ENCODE assay signal across 33 cellular contexts in the genomic region with DNA sequence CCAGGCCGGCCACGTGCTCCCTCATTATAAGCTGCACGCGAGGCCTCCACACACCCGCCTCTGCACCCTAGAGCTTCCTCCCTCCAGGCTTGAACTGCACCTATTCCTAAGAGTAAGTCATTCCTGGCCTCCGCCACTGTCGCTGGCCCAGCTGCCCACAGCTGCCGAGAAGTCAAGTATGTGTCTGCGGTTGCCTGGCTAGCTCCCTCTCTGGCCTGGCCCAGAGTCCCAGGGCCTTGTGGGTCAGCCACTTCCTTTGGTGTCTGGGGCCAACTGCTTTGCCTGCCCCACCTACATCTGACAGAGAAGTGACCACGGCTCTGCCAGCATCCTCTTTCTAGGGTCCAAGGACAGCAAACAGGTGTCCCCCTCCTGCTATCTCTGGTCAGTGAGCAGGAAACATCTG. TPM values are rescaled to one million over a fixed set of nuclear protein-coding genes. Genes with fewer than 3 reads are reported as not detected.
A peak's percentile ranks its signal among the peaks of the same experiment; 100 is the strongest.
DNase-seq lines count a peak whose midpoint lies in the region; ATAC-seq and TF ChIP-seq lines count a peak whose summit lies in the region.
"Had no signal": no experiment of that assay in that cellular context is flagged by ENCODE, and none has a peak within 500 bp of the region (broad histone marks: within the 10 kb centered on the region; RNA-seq: fewer than 3 reads in every experiment).

No MANE protein-coding gene starts in this region.

- intact Hi-C loops in natural killer cell (cut with micrococcal nuclease) = no loop called here

- no peaks in the 10 kb centered on the region for H3K9me2 ChIP-seq in GM23338 (ENCODE audit: insufficient read depth)

- H3K9ac ChIP-seq in duodenal mucosa (ENCODE audit: low read depth in 1 of 2, low read length in 2 of 2) = no peak overlapping the region
- H3K9ac ChIP-seq: BLaER1 treated with 17β-estradiol and CSF1 and Interleukin-3, amounts not matched to agents 10 nM and 100 nM had no signal

- no peaks in the 10 kb centered on the region for H3F3A ChIP-seq in GM23338 (replicated peaks; ENCODE audit: low read depth)

- H3K27ac ChIP-seq in duodenal mucosa (ENCODE audit: low read depth, low read length) (peak overlapping the region; percentile 23), upper lobe of left lung (peak overlapping the region in 2 of 4 donors; percentile 17 to 49), GM23338 (ENCODE audit: low read depth) (no peak overlapping the region)
- H3K27ac ChIP-seq: BLaER1 treated with 17β-estradiol and CSF1 and Interleukin-3, amounts not matched to agents 10 nM and 100 nM; dorsolateral prefrontal cortex; HL-60; thoracic aorta had no signal

- TF ChIP-seq POLR2A in upper lobe of left lung (IDR thresholded peaks at IDR 0.05) = no peak

- H3K79me2 ChIP-seq in GM23338 (replicated peaks; ENCODE audit: insufficient read depth) = no peaks in the 10 kb centered on the region

- H2AFZ ChIP-seq in GM23338 = no peak overlapping the region

- no peak for TF ChIP-seq EP300 in upper lobe of left lung (IDR thresholded peaks at IDR 0.05)

- H3K9me3 ChIP-seq in duodenal mucosa (ENCODE audit: control insufficient read depth in 1 of 2, low read length in 2 of 2) (no peaks in the 10 kb centered on the region), upper lobe of left lung (no peaks in the 10 kb centered on the region)
- H3K9me3 ChIP-seq: thoracic aorta had no signal

- ATAC-seq in natural killer cell = peak in 2 of 3 donors; percentile 42 to 46
- ATAC-seq in upper lobe of left lung (ENCODE audit: low FRiP score in 2 of 2) = no peak
- no peak for ATAC-seq in GM23338

- H3K4me1 Mint-ChIP-seq in natural killer cell (peaks cover 6 to 7% of the 10 kb centered on the region in 2 donors), GM23338 (peaks cover 8% of the 10 kb centered on the region)
- H3K4me1 Mint-ChIP-seq: brain, naive B cell had no signal

- H3K36me3 Mint-ChIP-seq in natural killer cell (no peaks in the 10 kb centered on the region), GM23338 (ENCODE audit: low read depth) (no peaks in the 10 kb centered on the region)
- H3K36me3 Mint-ChIP-seq: brain, mesothelial cell of epicardium, naive B cell had no signal

- H3K27ac Mint-ChIP-seq in natural killer cell (no peak overlapping the region), GM23338 (no peak overlapping the region)
- H3K27ac Mint-ChIP-seq: brain; mesothelial cell of epicardium; naive B cell; stimulated activated naive CD8-positive, alpha-beta T cell treated with anti-CD3 and anti-CD28 coated beads, Interleukin-15, Interleukin-2, amounts not matched to agents 100 ng/mL and 50 ng/mL, for 24 hours had no signal

- H3K4me2 ChIP-seq in GM23338 = no peak overlapping the region

- DNase-seq in RPMI7951 (ENCODE audit: low read depth) (peak; percentile 27), natural killer cell (no peak), upper lobe of left lung (peak; percentile 26 to 79), GM23338 (ENCODE audit: low spot score) (no peak), globus pallidus (ENCODE audit: low spot score) (no peak), dermis blood vessel endothelial cell (no peak)
- DNase-seq: activated CD4-positive, alpha-beta T cell treated with anti-CD3 and anti-CD28 coated beads, Interleukin-2, amount 50 U/mL, for 48 hours; activated CD4-positive, CD25-positive, alpha-beta regulatory T cell treated with anti-CD3 and anti-CD28 coated beads, Interleukin-2, amount 50 U/mL, for 72 hours; activated naive CD4-positive, alpha-beta T cell treated with anti-CD3 and anti-CD28 coated beads, Interleukin-2, amount 50 U/mL, for 16 hours; amniotic stem cell; COR-L47; H9; naive B cell; NCI-H1930; NCI-H2171 treated with DMSO at 0.1 percent for 48 hours; NCI-H510A; retina; stimulated activated CD8-positive, alpha-beta memory T cell treated with anti-CD3 and anti-CD28 coated beads, Interleukin-4, amount 100 ng/mL, for 48 hours had no signal

- H4K20me1 ChIP-seq in GM23338 (replicated peaks; ENCODE audit: insufficient read depth) = no peaks in the 10 kb centered on the region
- H4K20me1 ChIP-seq: BLaER1 treated with 17β-estradiol and CSF1 and Interleukin-3, amounts not matched to agents 10 nM and 100 nM had no signal

- H3K27me3 Mint-ChIP-seq in natural killer cell (ENCODE audit: low read depth in 2 of 2) (peaks cover 0 to 8% of the 10 kb centered on the region in 2 donors), GM23338 (ENCODE audit: insufficient read depth, low read depth, poor library complexity) (peaks cover 15% of the 10 kb centered on the region)
- H3K27me3 Mint-ChIP-seq: brain; stimulated activated naive CD8-positive, alpha-beta T cell treated with anti-CD3 and anti-CD28 coated beads, Interleukin-15, Interleukin-2, amounts not matched to agents 100 ng/mL and 50 ng/mL, for 24 hours had no signal

- peaks cover 0 to 41% of the 10 kb centered on the region in 2 donors for H3K36me3 ChIP-seq in duodenal mucosa (ENCODE audit: control insufficient read depth in 1 of 2, insufficient read depth in 2 of 2, low read length in 2 of 2)
- no peaks in the 10 kb centered on the region for H3K36me3 ChIP-seq in upper lobe of left lung
- no peaks in the 10 kb centered on the region for H3K36me3 ChIP-seq in GM23338 (ENCODE audit: insufficient read depth)
- H3K36me3 ChIP-seq: BLaER1 treated with 17β-estradiol and CSF1 and Interleukin-3, amounts not matched to agents 10 nM and 100 nM; thoracic aorta had no signal

- H3K4me3 ChIP-seq in duodenal mucosa (ENCODE audit: low read depth in 1 of 2, low read length in 2 of 2) (no peak overlapping the region), upper lobe of left lung (no peak overlapping the region), GM23338 (no peak overlapping the region)
- H3K4me3 ChIP-seq: BLaER1 treated with 17β-estradiol and CSF1 and Interleukin-3, amounts not matched to agents 10 nM and 100 nM; dorsolateral prefrontal cortex; thoracic aorta had no signal

- H3K4me3 Mint-ChIP-seq in natural killer cell = peak overlapping the region; percentile 62
- H3K4me3 Mint-ChIP-seq in GM23338 = no peak overlapping the region
- H3K4me3 Mint-ChIP-seq: brain; H9; mesothelial cell of epicardium; stimulated activated naive CD8-positive, alpha-beta T cell treated with anti-CD3 and anti-CD28 coated beads, Interleukin-15, Interleukin-2, amounts not matched to agents 100 ng/mL and 50 ng/mL, for 24 hours had no signal

- WGBS in upper lobe of left lung, 2 donors = 72 to 82% methylated on average over 9 to 10 of the region's 10 CpGs

- peaks cover 19 to 21% of the 10 kb centered on the region in 2 donors for H3K4me1 ChIP-seq in duodenal mucosa (ENCODE audit: control insufficient read depth in 1 of 2, insufficient read depth in 2 of 2, low read length in 2 of 2)
- H3K4me1 ChIP-seq in upper lobe of left lung = peaks cover 9 to 40% (median 19%) of the 10 kb centered on the region in 4 donors
- no peaks in the 10 kb centered on the region; the same call in 1 of the 2 replicates for H3K4me1 ChIP-seq in GM23338 (ENCODE audit: insufficient read depth)

- H3K27me3 ChIP-seq in duodenal mucosa (ENCODE audit: control insufficient read depth in 1 of 2, insufficient read depth in 2 of 2, low read length in 2 of 2) (no peaks in the 10 kb centered on the region), upper lobe of left lung (no peaks in the 10 kb centered on the region), GM23338 (ENCODE audit: insufficient read depth) (no peaks in the 10 kb centered on the region)
- H3K27me3 ChIP-seq: BLaER1 treated with 17β-estradiol and CSF1 and Interleukin-3, amounts not matched to agents 10 nM and 100 nM; dorsolateral prefrontal cortex had no signal

- TF ChIP-seq CTCF in natural killer cell (IDR thresholded peaks at IDR 0.05) = no peak
- no peak for TF ChIP-seq CTCF in upper lobe of left lung (IDR thresholded peaks at IDR 0.05)
- no peak for TF ChIP-seq CTCF in GM23338 (conservative IDR thresholded peaks at IDR 0.05; ENCODE audit: low read depth in 2 of 2)

- H3K9me3 Mint-ChIP-seq in natural killer cell = no peaks in the 10 kb centered on the region
- H3K9me3 Mint-ChIP-seq in GM23338 = no peaks in the 10 kb centered on the region
- H3K9me3 Mint-ChIP-seq: H9; stimulated activated naive CD8-positive, alpha-beta T cell treated with anti-CD3 and anti-CD28 coated beads, Interleukin-15, Interleukin-2, amounts not matched to agents 100 ng/mL and 50 ng/mL, for 24 hours had no signal

TF ChIP-seq in GM23338, 12 proteins besides CTCF, POLR2A, EP300 and RAD21 (continues in another document):
- TF ChIP-seq ZNF331 (CRISPR knock-in tag; IDR thresholded peaks at IDR 0.05; ENCODE audit: low read depth) (no peak), JUNB (IDR thresholded peaks at IDR 0.05; ENCODE audit: unreplicated experiment) (no peak)
- TF ChIP-seq, protein P1, sequence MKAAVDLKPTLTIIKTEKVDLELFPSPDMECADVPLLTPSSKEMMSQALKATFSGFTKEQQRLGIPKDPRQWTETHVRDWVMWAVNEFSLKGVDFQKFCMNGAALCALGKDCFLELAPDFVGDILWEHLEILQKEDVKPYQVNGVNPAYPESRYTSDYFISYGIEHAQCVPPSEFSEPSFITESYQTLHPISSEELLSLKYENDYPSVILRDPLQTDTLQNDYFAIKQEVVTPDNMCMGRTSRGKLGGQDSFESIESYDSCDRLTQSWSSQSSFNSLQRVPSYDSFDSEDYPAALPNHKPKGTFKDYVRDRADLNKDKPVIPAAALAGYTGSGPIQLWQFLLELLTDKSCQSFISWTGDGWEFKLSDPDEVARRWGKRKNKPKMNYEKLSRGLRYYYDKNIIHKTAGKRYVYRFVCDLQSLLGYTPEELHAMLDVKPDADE (IDR thresholded peaks at IDR 0.05) = no peak

RNA-seq across cellular contexts. Expression of a gene that starts 18.3 kb away (rescaled TPM):
- total RNA-seq in RPMI7951 (2014; rRNA removed; shearing (Covaris generic)) = not detected in 2 replicates
- total RNA-seq in natural killer cell (1 to 10 TPM in 1 of 3 donors, under 1 TPM in 2; 0.20 to 4.2 (median 0.56) TPM), upper lobe of left lung (10 to 100 TPM in 5 of 6 donors, 1 to 10 TPM in 1; 7.6 to 84.9 (median 35.4) TPM), dermis blood vessel endothelial cell (under 0.01 and 0.51 TPM in 2 replicates)
- 0.16 and 0.28 TPM in 2 replicates for total RNA-seq in GM23338 (2014; rRNA removed; shearing (Covaris generic))
- 0.21 and 0.34 TPM in 2 replicates for polyA plus RNA-seq in GM23338 (2016; fragmentation: Nextera tagmentation; extraction: Ambion mirVana)
- total RNA-seq: endothelial cell of umbilical vein, fibroblast of lung, MCF 10A, osteocyte had no signal
- polyA plus RNA-seq: endothelial cell of umbilical vein, fibroblast of lung had no signal

RNA-seq across cellular contexts. Expression of a gene that starts 47.6 kb away (rescaled TPM):
- total RNA-seq in RPMI7951 (2014; rRNA removed; shearing (Covaris generic)) = not detected in 2 replicates
- total RNA-seq in natural killer cell (not detected), upper lobe of left lung (not detected), dermis blood vessel endothelial cell (not detected in 2 replicates)
- not detected in 2 replicates for total RNA-seq in GM23338 (2014; rRNA removed; shearing (Covaris generic))
- polyA plus RNA-seq in GM23338 (2016; fragmentation: Nextera tagmentation; extraction: Ambion mirVana) = not detected in 2 replicates
- total RNA-seq: cerebellum; dorsolateral prefrontal cortex; endothelial cell of umbilical vein; fibroblast of lung; H9; liver; MCF 10A; mesothelial cell of epicardium; osteocyte; T-helper 1 cell treated with Interleukin-12 subunit alpha and Interleukin-12 subunit beta and Interleukin-4 antibody, amounts not matched to agents 30 ng/mL and 1 ng/mL, for 36 hours; thoracic aorta had no signal
- polyA plus RNA-seq: endothelial cell of umbilical vein, fibroblast of lung, liver had no signal

Comparison
In these comparisons a context has a peak if more than half of its experiments do, and no peak if none do; other contexts are left out.
1. DNase-seq: peak in RPMI7951 (single experiment) and upper lobe of left lung (2 of 2); none in natural killer cell (single experiment), GM23338 (single experiment), globus pallidus (single experiment) and dermis blood vessel endothelial cell (single experiment).
2. ATAC-seq: peak in natural killer cell (2 of 3); none in upper lobe of left lung (0 of 2) and GM23338 (single experiment).